9 cellular contexts compared by ENCODE assay signal in genomic region chr4:184824776-184825393, GRCh38. TPM values are rescaled to one million over a fixed set of nuclear protein-coding genes. Genes with fewer than 3 reads are reported as not detected.
A peak's percentile ranks its signal among the peaks of the same experiment; 100 is the strongest.
DNase-seq lines count a peak whose midpoint lies in the region; ATAC-seq, FAIRE-seq and TF ChIP-seq lines count a peak whose summit lies in the region.
"Had no signal": no experiment of that assay in that cellular context is flagged by ENCODE, and none has a peak within 500 bp of the region (broad histone marks: within the 10 kb centered on the region; RNA-seq: fewer than 3 reads in every experiment).

No MANE protein-coding gene starts in this region.

- no peaks in the 10 kb centered on the region for H3K36me3 ChIP-seq in GM06990 (ENCODE audit: control insufficient read depth, insufficient read depth, low read length)
- no peaks in the 10 kb centered on the region for H3K36me3 ChIP-seq in MM.1S (replicated peaks; ENCODE audit: insufficient read depth, low read length)
- no peaks in the 10 kb centered on the region for H3K36me3 ChIP-seq in ascending aorta
- no peaks in the 10 kb centered on the region for H3K36me3 ChIP-seq in liver (ENCODE audit: control insufficient read depth in 4 of 4, insufficient read depth in 3 of 4, low read depth in 1 of 4, low read length in 3 of 4)
- no peaks in the 10 kb centered on the region for H3K36me3 ChIP-seq in thoracic aorta

- peaks cover 7% of the 10 kb centered on the region; the same call in 1 of the 2 replicates for H3K79me2 ChIP-seq in MM.1S (ENCODE audit: low read length)

- TF ChIP-seq CTCF in GM06990 (IDR thresholded peaks at IDR 0.05; ENCODE audit: insufficient read depth, low read length, poor library complexity, severe bottlenecking) = no peak
- no peak for TF ChIP-seq CTCF in MM.1S (IDR thresholded peaks at IDR 0.05; ENCODE audit: low read length)
- TF ChIP-seq CTCF in ascending aorta (IDR thresholded peaks at IDR 0.05) = no peak
- TF ChIP-seq CTCF in liver (IDR thresholded peaks at IDR 0.05; ENCODE audit: low read depth, low read length, missing input control) = no peak
- no peak for TF ChIP-seq CTCF in thoracic aorta (IDR thresholded peaks at IDR 0.05)

- intact Hi-C loops in ascending aorta (cut with DNase I) = loop anchor here (2.0 to 10.0 kb wide), 6 partner anchors 78 to 1320 kb away; partner anchors contain the start of genes CASP3, CENPU, ING2 and IRF2

- H3K9ac ChIP-seq in MM.1S (ENCODE audit: low read length) (peak overlapping the region; percentile 19; the same call in 1 of the 2 replicates), liver (ENCODE audit: low read depth in 1 of 2, low read length in 2 of 2) (peak overlapping the region; percentile 92 to 99)

- peak overlapping the region; percentile 46; the same call in 1 of the 2 replicates for H2AFZ ChIP-seq in MM.1S (ENCODE audit: low read length)

- H3K27ac ChIP-seq in MM.1S (ENCODE audit: low read length) = no peak overlapping the region
- H3K27ac ChIP-seq in ascending aorta = peak overlapping the region; percentile 76 to 85
- H3K27ac ChIP-seq in liver (ENCODE audit: low read depth in 1 of 2, low read length in 2 of 2) = peak overlapping the region; percentile 81 to 91
- peak overlapping the region; percentile 72 to 80 for H3K27ac ChIP-seq in thoracic aorta

- no peaks in the 10 kb centered on the region for H3K9me2 ChIP-seq in MM.1S (replicated peaks; ENCODE audit: insufficient read depth, low read length)

- peak; percentile 5 for ATAC-seq in GM21619 (IDR thresholded peaks at IDR 0.05; ENCODE audit: unreplicated experiment)
- ATAC-seq in thoracic aorta (ENCODE audit: insufficient number of reproducible peaks, low FRiP score, low read depth) = peak; percentile 15

- no peaks in the 10 kb centered on the region for H4K20me1 ChIP-seq in MM.1S (ENCODE audit: insufficient read depth, low read length)

- H3K4me1 ChIP-seq in MM.1S (ENCODE audit: low read length) (0 out of 2 replicates have a peak, but pooled peaks cover 3% of the 10 kb centered on the region), ascending aorta (peaks cover 0 to 10% of the 10 kb centered on the region in 2 donors), liver (ENCODE audit: control insufficient read depth in 4 of 4, insufficient read depth in 4 of 4, low read length in 3 of 4) (peaks cover 6 to 41% (median 22%) of the 10 kb centered on the region in 4 donors), thoracic aorta (ENCODE audit: control insufficient read depth in 1 of 2, low read depth in 2 of 2) (peaks cover 8 to 28% of the 10 kb centered on the region in 2 donors)

- no peaks in the 10 kb centered on the region for H3K9me3 ChIP-seq in MM.1S (replicated peaks; ENCODE audit: insufficient read depth, low read length)
- H3K9me3 ChIP-seq in ascending aorta = no peaks in the 10 kb centered on the region
- H3K9me3 ChIP-seq in liver (ENCODE audit: control insufficient read depth in 4 of 4, low read length in 3 of 4) = no peaks in the 10 kb centered on the region
- H3K9me3 ChIP-seq in thoracic aorta = no peaks in the 10 kb centered on the region

- WGBS in liver = 8% methylated on average over 18 of the region's 18 CpGs

- H3K4me3 ChIP-seq in GM06990 (replicated peaks; ENCODE audit: low read depth, low read length) (peak overlapping the region; percentile 72), MM.1S (ENCODE audit: low read length) (peak overlapping the region; percentile 61), ascending aorta (peak overlapping the region; percentile 80 to 90), liver (ENCODE audit: low read depth in 1 of 3, low read length in 3 of 3) (peak overlapping the region; percentile 79 to 96 (median 91)), thoracic aorta (peak overlapping the region; percentile 79)

- no peaks in the 10 kb centered on the region for H3K27me3 ChIP-seq in GM06990 (replicated peaks; ENCODE audit: control insufficient read depth, insufficient read depth, low read length)
- peaks cover 42% of the 10 kb centered on the region for H3K27me3 ChIP-seq in MM.1S (replicated peaks; ENCODE audit: insufficient read depth, low read length)
- no peaks in the 10 kb centered on the region for H3K27me3 ChIP-seq in ascending aorta
- H3K27me3 ChIP-seq in liver (ENCODE audit: control insufficient read depth in 4 of 4, insufficient read depth in 4 of 4, low read length in 3 of 4) = no peaks in the 10 kb centered on the region
- no peaks in the 10 kb centered on the region for H3K27me3 ChIP-seq in thoracic aorta (replicated peaks; ENCODE audit: insufficient read depth)

- DNase-seq in GM06990 (ENCODE audit: extremely low read depth, insufficient read length) (peak; percentile 52), MM.1S (no peak), ascending aorta (ENCODE audit: low spot score in 2 of 2) (no peak), thoracic aorta (ENCODE audit: low spot score) (no peak), GM19239 (ENCODE audit: insufficient read length, low spot score) (no peak), NCI-H1930 (lab: John Stamatoyannopoulos, UW) (no peak)

- TF ChIP-seq RAD21 in liver (IDR thresholded peaks at IDR 0.05) = peak in 1 of 2 donors; percentile 2

- no peaks in the 10 kb centered on the region for H3F3A ChIP-seq in MM.1S (ENCODE audit: insufficient read depth, low read length)

- peak overlapping the region; percentile 83 for H3K4me2 ChIP-seq in MM.1S (ENCODE audit: low read depth, low read length)

- no peak for FAIRE-seq in GM19239 (lab: Jason Lieb, UNC)
- FAIRE-seq: TTC549 had no signal

TF ChIP-seq in liver, 16 proteins besides CTCF, POLR2A, EP300 and RAD21:
- TF ChIP-seq MAX (IDR thresholded peaks at IDR 0.05) (no peak), REST (IDR thresholded peaks at IDR 0.05) (peak; percentile 8), RXRA (IDR thresholded peaks at IDR 0.05) (peak; percentile 7 to 34)

RNA-seq across cellular contexts. Expression of gene ACSL1, which starts 0.9 kb away (rescaled TPM):
- 31.8 TPM for total RNA-seq in ascending aorta
- 1,000 to 10,000 TPM in 1 of 2 donors, 100 to 1,000 TPM in 1; 210 to 2,226 TPM for total RNA-seq in liver
- polyA plus RNA-seq in liver = 1,000 to 10,000 TPM in 1 of 2 donors, 100 to 1,000 TPM in 1; 704 to 1,052 TPM
- 100 to 1,000 TPM in 1 of 2 donors, 10 to 100 TPM in 1; 90.4 to 155 TPM for total RNA-seq in thoracic aorta
